9 cellular contexts compared by ENCODE assay signal in genomic region chr18:45621068-45621511, GRCh38. TPM values are rescaled to one million over a fixed set of nuclear protein-coding genes. Genes with fewer than 3 reads are reported as not detected.
A peak's percentile ranks its signal among the peaks of the same experiment; 100 is the strongest.
DNase-seq lines count a peak whose midpoint lies in the region; ATAC-seq and TF ChIP-seq lines count a peak whose summit lies in the region.
"Had no signal": no experiment of that assay in that cellular context is flagged by ENCODE, and none has a peak within 500 bp of the region (broad histone marks: within the 10 kb centered on the region; RNA-seq: fewer than 3 reads in every experiment).

No MANE protein-coding gene starts in this region.

- H3K4me1 ChIP-seq in effector memory CD4-positive, alpha-beta T cell (ENCODE audit: control insufficient read depth, insufficient read depth, low read length, poor library complexity, severe bottlenecking) = no peaks in the 10 kb centered on the region
- peaks cover 16 to 61% of the 10 kb centered on the region in 2 donors for H3K4me1 ChIP-seq in thoracic aorta (ENCODE audit: control insufficient read depth in 1 of 2, low read depth in 2 of 2)

- H3K9me3 ChIP-seq in effector memory CD4-positive, alpha-beta T cell (ENCODE audit: control insufficient read depth, low read length) = no peaks in the 10 kb centered on the region
- no peaks in the 10 kb centered on the region for H3K9me3 ChIP-seq in thoracic aorta

- no peaks in the 10 kb centered on the region for H3K36me3 ChIP-seq in GM06990 (ENCODE audit: control insufficient read depth, insufficient read depth, low read length)
- no peaks in the 10 kb centered on the region for H3K36me3 ChIP-seq in effector memory CD4-positive, alpha-beta T cell (ENCODE audit: control insufficient read depth, insufficient read depth, low read length)
- no peaks in the 10 kb centered on the region for H3K36me3 ChIP-seq in thoracic aorta

- H3K27ac ChIP-seq in effector memory CD4-positive, alpha-beta T cell (ENCODE audit: insufficient read depth, low read length, poor library complexity, severe bottlenecking) = no peak overlapping the region
- H3K27ac ChIP-seq in thoracic aorta = peak overlapping the region in 1 of 2 donors; percentile 92

- H3K27ac Mint-ChIP-seq in naive thymus-derived CD8-positive, alpha-beta T cell = no peak overlapping the region
- H3K27ac Mint-ChIP-seq: activated naive CD8-positive, alpha-beta T cell had no signal

- H3K4me3 Mint-ChIP-seq in naive thymus-derived CD8-positive, alpha-beta T cell = no peak overlapping the region
- H3K4me3 Mint-ChIP-seq: activated naive CD8-positive, alpha-beta T cell had no signal

- TF ChIP-seq CTCF in GM06990 (IDR thresholded peaks at IDR 0.05; ENCODE audit: insufficient read depth, low read length, poor library complexity, severe bottlenecking) (peak; percentile 99), thoracic aorta (IDR thresholded peaks at IDR 0.05) (peak; percentile 96)

- POLR2A ChIA-PET in naive thymus-derived CD8-positive, alpha-beta T cell (lab: Charles Lee) = interaction anchor here (0.5 kb wide), 1 partner anchor 250 kb away, joined by 4 read pairs; no protein-coding TSS in a partner anchor

- no peak for DNase-seq in GM06990 (ENCODE audit: extremely low read depth, insufficient read length)
- DNase-seq in NCI-H2107 treated with DMSO at 0.1 percent for 48 hours (lab: John Stamatoyannopoulos, UW; ENCODE audit: unreplicated experiment) = peak; percentile 64
- peak; percentile 3 to 5 for DNase-seq in activated CD4-positive, alpha-beta T cell treated with anti-CD3 and anti-CD28 coated beads for 24 hours (ENCODE audit: low read depth in 2 of 2)
- peak in 2 of 3 donors; percentile 6 to 10 for DNase-seq in effector memory CD4-positive, alpha-beta T cell
- DNase-seq in naive thymus-derived CD8-positive, alpha-beta T cell = peak in 9 of 10 donors; percentile 9 to 70 (median 39)
- DNase-seq in thoracic aorta (ENCODE audit: low spot score) = no peak

- no peak overlapping the region for H3K4me3 ChIP-seq in GM06990 (replicated peaks; ENCODE audit: low read depth, low read length)
- H3K4me3 ChIP-seq in effector memory CD4-positive, alpha-beta T cell (ENCODE audit: insufficient read depth, low read depth, low read length, poor library complexity, severe bottlenecking) = no peak overlapping the region
- H3K4me3 ChIP-seq in thoracic aorta = no peak overlapping the region

- H3K36me3 Mint-ChIP-seq in naive thymus-derived CD8-positive, alpha-beta T cell = no peaks in the 10 kb centered on the region
- H3K36me3 Mint-ChIP-seq: activated naive CD8-positive, alpha-beta T cell had no signal

- no peaks in the 10 kb centered on the region; the same call in 1 of the 2 replicates for H3K27me3 ChIP-seq in GM06990 (replicated peaks; ENCODE audit: control insufficient read depth, insufficient read depth, low read length)
- no peaks in the 10 kb centered on the region for H3K27me3 ChIP-seq in effector memory CD4-positive, alpha-beta T cell (replicated peaks; ENCODE audit: control insufficient read depth, insufficient read depth, low read length, poor library complexity, severe bottlenecking)
- no peaks in the 10 kb centered on the region for H3K27me3 ChIP-seq in thoracic aorta (replicated peaks; ENCODE audit: insufficient read depth)

- H3K27me3 Mint-ChIP-seq in naive thymus-derived CD8-positive, alpha-beta T cell = peaks cover 0 to 17% (median 6%) of the 10 kb centered on the region in 5 donors

- ATAC-seq in HG02610 (IDR thresholded peaks at IDR 0.05; ENCODE audit: unreplicated experiment) (peak; percentile 81), thoracic aorta (ENCODE audit: insufficient number of reproducible peaks, low FRiP score, low read depth) (no peak)
- ATAC-seq in naive thymus-derived CD8-positive, alpha-beta T cell = peak; percentile 46 to 59

- no peaks in the 10 kb centered on the region for H3K9me3 Mint-ChIP-seq in naive thymus-derived CD8-positive, alpha-beta T cell

- H3K4me1 Mint-ChIP-seq in naive thymus-derived CD8-positive, alpha-beta T cell = peaks cover 0 to 3% (median 0%) of the 10 kb centered on the region in 4 donors

RNA-seq across cellular contexts. Expression of gene SLC14A2, which starts 5.8 kb away (rescaled TPM):
- total RNA-seq in naive thymus-derived CD8-positive, alpha-beta T cell = not detected
- under 1 TPM in 1 of 3 donors, not detected in 2; 0.15 TPM for polyA plus RNA-seq in naive thymus-derived CD8-positive, alpha-beta T cell
- total RNA-seq in thoracic aorta = under 1 TPM in 1 of 2 donors, not detected in 1; 0.35 TPM
- polyA plus RNA-seq: urinary bladder had no signal

Comparison
In these comparisons a context has a peak if more than half of its experiments do, and no peak if none do; other contexts are left out.
1. DNase-seq: peak in NCI-H2107 treated with DMSO at 0.1 percent for 48 hours (single experiment), activated CD4-positive, alpha-beta T cell treated with anti-CD3 and anti-CD28 coated beads for 24 hours (2 of 2), effector memory CD4-positive, alpha-beta T cell (2 of 3) and naive thymus-derived CD8-positive, alpha-beta T cell (9 of 10); none in GM06990 (single experiment) and thoracic aorta (single experiment).